Comparison of ENCODE assay signal across 8 cellular contexts in the genomic region with DNA sequence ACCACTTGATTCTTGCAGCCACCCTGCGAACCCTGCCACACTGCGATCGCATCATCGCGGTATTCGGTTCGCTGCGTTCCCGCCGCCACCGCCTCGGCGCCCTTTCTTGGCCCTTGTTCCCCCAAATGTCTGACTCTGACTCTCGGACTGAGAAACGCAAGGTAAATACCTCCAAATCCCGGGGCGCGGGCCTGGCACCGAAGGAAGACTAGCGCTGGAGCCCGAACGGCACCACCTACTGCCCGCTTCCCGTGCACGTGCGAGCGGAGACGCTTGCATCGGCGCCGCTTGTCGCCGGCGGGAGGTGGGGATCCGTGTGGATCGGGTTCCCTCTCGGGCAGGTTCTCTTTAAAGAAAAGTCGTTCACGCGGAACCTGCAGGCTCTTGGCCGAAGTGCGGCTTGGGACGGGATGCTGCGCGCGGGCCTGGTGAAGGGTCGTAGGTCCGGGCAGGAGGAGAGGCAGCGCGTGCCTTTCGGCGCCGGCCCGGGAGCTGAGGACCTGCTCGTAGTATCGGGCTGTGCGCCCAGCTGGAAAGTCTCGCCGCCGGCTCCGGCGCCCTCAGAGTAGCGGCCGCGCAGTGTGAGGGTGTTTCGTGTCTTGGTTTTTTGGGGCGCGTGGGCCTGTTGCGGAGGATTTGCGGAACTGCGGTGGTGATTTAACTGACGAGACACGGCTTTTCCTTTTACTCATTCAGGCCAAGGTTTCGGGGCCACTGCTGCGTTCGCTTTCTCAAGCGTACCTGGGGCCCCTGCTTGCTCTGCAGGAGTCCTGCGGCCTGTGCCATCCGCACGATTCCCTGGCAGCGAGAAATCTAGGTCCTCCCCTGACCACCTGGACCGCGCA. TPM values are rescaled to one million over a fixed set of nuclear protein-coding genes. Genes with fewer than 3 reads are reported as not detected.
DNase-seq lines count a peak whose midpoint lies in the region; ATAC-seq lines count a peak whose summit lies in the region.

No MANE protein-coding gene starts in this region.

- H2BK5ac ChIP-seq in mesendoderm (ENCODE audit: low read length): no peak overlapping the region

- no peak overlapping the region for H4K8ac ChIP-seq in mesendoderm (ENCODE audit: low read depth, low read length)

- H3K9me3 Mint-ChIP-seq in activated CD4-positive, alpha-beta T cell treated with anti-CD3 and anti-CD28 coated beads for 36 hours (ENCODE audit: low read depth): no peaks in the 10 kb centered on the region
- H3K9me3 Mint-ChIP-seq in stimulated activated memory B cell treated with anti-CD40 and anti-IgM and Interleukin-4, amounts not matched to agents 10 μg/mL and 1 μg/mL and 100 μg/mL, for 72 hours: no peaks in the 10 kb centered on the region

- H3K4me1 Mint-ChIP-seq in activated CD4-positive, alpha-beta T cell treated with anti-CD3 and anti-CD28 coated beads for 36 hours: peaks cover 60% of the 10 kb centered on the region
- H3K4me1 Mint-ChIP-seq in stimulated activated memory B cell treated with anti-CD40 and anti-IgM and Interleukin-4, amounts not matched to agents 10 μg/mL and 1 μg/mL and 100 μg/mL, for 72 hours: peaks cover 54% of the 10 kb centered on the region

- peak overlapping the region; percentile 86 for H3K23ac ChIP-seq in mesendoderm (ENCODE audit: low read length)

- H3K4me3 ChIP-seq in ectodermal cell (ENCODE audit: insufficient read depth, low read depth, low read length) (peak overlapping the region; percentile 88), mesendoderm (ENCODE audit: low read length) (peak overlapping the region; percentile 61)

- no peak overlapping the region for H3K18ac ChIP-seq in mesendoderm (ENCODE audit: low read length)

- no peak overlapping the region for H2BK15ac ChIP-seq in mesendoderm (replicated peaks; ENCODE audit: low read depth)

- ATAC-seq in activated CD4-positive, alpha-beta T cell treated with anti-CD3 and anti-CD28 coated beads for 36 hours: peak; percentile 4
- no peak for ATAC-seq in stimulated activated memory B cell treated with anti-CD40 and anti-IgM and Interleukin-4, amounts not matched to agents 10 μg/mL and 1 μg/mL and 100 μg/mL, for 72 hours
- ATAC-seq in HG02981 (IDR thresholded peaks at IDR 0.05; ENCODE audit: unreplicated experiment): no peak

- DNase-seq in SKM-1 treated with dmso at 0.1 percent for 144 hours (lab: John Stamatoyannopoulos, UW; ENCODE audit: unreplicated experiment) (peak; percentile 12), SKM-1 (lab: John Stamatoyannopoulos, UW; ENCODE audit: unreplicated experiment) (no peak), NCI-H1048 (lab: John Stamatoyannopoulos, UW) (peak; percentile 6), mesendoderm (peak; percentile 68)
- DNase-seq in activated CD4-positive, alpha-beta T cell treated with anti-CD3 and anti-CD28 coated beads for 36 hours: peak; percentile 72

- H2BK120ac ChIP-seq in mesendoderm (ENCODE audit: low read depth, low read length): no peak overlapping the region

- peaks cover 34% of the 10 kb centered on the region for H3K36me3 Mint-ChIP-seq in activated CD4-positive, alpha-beta T cell treated with anti-CD3 and anti-CD28 coated beads for 36 hours (ENCODE audit: low read depth)
- H3K36me3 Mint-ChIP-seq in stimulated activated memory B cell treated with anti-CD40 and anti-IgM and Interleukin-4, amounts not matched to agents 10 μg/mL and 1 μg/mL and 100 μg/mL, for 72 hours: peaks cover 40% of the 10 kb centered on the region

- intact Hi-C loops in activated CD4-positive, alpha-beta T cell treated with anti-CD3 and anti-CD28 coated beads for 36 hours (cut with DNase I, micrococcal nuclease): loop anchor here (5.0 kb wide), 2 partner anchors 46 to 444 kb away; partner anchors contain the start of gene BUB1 (in 1 of the 2)

- peak overlapping the region; percentile 90 for H3K4me3 Mint-ChIP-seq in activated CD4-positive, alpha-beta T cell treated with anti-CD3 and anti-CD28 coated beads for 36 hours
- H3K4me3 Mint-ChIP-seq in stimulated activated memory B cell treated with anti-CD40 and anti-IgM and Interleukin-4, amounts not matched to agents 10 μg/mL and 1 μg/mL and 100 μg/mL, for 72 hours: peak overlapping the region; percentile 95

- CTCF ChIA-PET in activated CD4-positive, alpha-beta T cell treated with anti-CD3 and anti-CD28 coated beads for 36 hours (lab: Charles Lee): interaction anchor here (0.6 to 1.1 kb wide), 4 partner anchors 22 to 309 kb away, joined by 3 read pairs; no protein-coding TSS in a partner anchor

- H3K27me3 Mint-ChIP-seq in activated CD4-positive, alpha-beta T cell treated with anti-CD3 and anti-CD28 coated beads for 36 hours: peaks cover 20% of the 10 kb centered on the region
- peaks cover 15% of the 10 kb centered on the region for H3K27me3 Mint-ChIP-seq in stimulated activated memory B cell treated with anti-CD40 and anti-IgM and Interleukin-4, amounts not matched to agents 10 μg/mL and 1 μg/mL and 100 μg/mL, for 72 hours

- H3K27me3 ChIP-seq in ectodermal cell (ENCODE audit: control insufficient read depth, insufficient read depth, low read length, poor library complexity, severe bottlenecking) (peaks cover 53% of the 10 kb centered on the region), mesendoderm (ENCODE audit: insufficient read depth, low read length, poor library complexity) (peaks cover 24% of the 10 kb centered on the region)

- no peak overlapping the region for H4K5ac ChIP-seq in mesendoderm (ENCODE audit: low read length)

- H2AK5ac ChIP-seq in mesendoderm (ENCODE audit: low read length): no peak overlapping the region

- H3K56ac ChIP-seq in mesendoderm (ENCODE audit: low read length): peak overlapping the region; percentile 81

- H3K27ac ChIP-seq in ectodermal cell (ENCODE audit: insufficient read depth, low read depth, low read length, poor library complexity, severe bottlenecking) (peak overlapping the region; percentile 50), mesendoderm (ENCODE audit: low read depth, low read length) (peak overlapping the region; percentile 68)

- H3K36me3 ChIP-seq in ectodermal cell (ENCODE audit: control insufficient read depth, insufficient read depth, low read length): peaks cover 11% of the 10 kb centered on the region
- H3K36me3 ChIP-seq in mesendoderm (ENCODE audit: control insufficient read depth, insufficient read depth, low read length): peaks cover 2% of the 10 kb centered on the region

- peak overlapping the region; percentile 87 for H3K9ac ChIP-seq in mesendoderm (ENCODE audit: low read length)

- peaks cover 20% of the 10 kb centered on the region for H3K4me1 ChIP-seq in ectodermal cell (ENCODE audit: control insufficient read depth, insufficient read depth, low read length)
- H3K4me1 ChIP-seq in mesendoderm (ENCODE audit: control insufficient read depth, low read depth, low read length): peaks cover 2% of the 10 kb centered on the region

- H3K4me2 ChIP-seq in mesendoderm (ENCODE audit: low read length): peak overlapping the region; percentile 99

- H3K9me3 ChIP-seq in ectodermal cell (ENCODE audit: control insufficient read depth, low read length): no peaks in the 10 kb centered on the region

- peak overlapping the region; percentile 85 for H3K27ac Mint-ChIP-seq in activated CD4-positive, alpha-beta T cell treated with anti-CD3 and anti-CD28 coated beads for 36 hours
- peak overlapping the region; percentile 91 for H3K27ac Mint-ChIP-seq in stimulated activated memory B cell treated with anti-CD40 and anti-IgM and Interleukin-4, amounts not matched to agents 10 μg/mL and 1 μg/mL and 100 μg/mL, for 72 hours

- peaks cover 1% of the 10 kb centered on the region for H3K79me2 ChIP-seq in mesendoderm (ENCODE audit: control insufficient read depth, insufficient read depth, low read length)

- H3K79me1 ChIP-seq in mesendoderm (ENCODE audit: low read length): peaks cover 3% of the 10 kb centered on the region

- no peak overlapping the region for H3K4ac ChIP-seq in mesendoderm (ENCODE audit: low read depth, low read length)

- WGBS in ectodermal cell, 2 experiments: 0% methylated on average over 83 of the region's 83 CpGs
- no CpG with 5 or more reads among the region's 83 CpGs for WGBS in mesendoderm (ENCODE audit: extremely low coverage, insufficient coverage, low lambda C conversion rate)

- POLR2A ChIA-PET in activated CD4-positive, alpha-beta T cell treated with anti-CD3 and anti-CD28 coated beads for 36 hours (lab: Charles Lee): interaction anchor here (0.6 to 1.1 kb wide), 5 partner anchors 9 to 255 kb away, joined by 3 to 4 read pairs (median 3); no protein-coding TSS in a partner anchor

RNA-seq across cellular contexts. Expression of gene BCL2L11, which starts 0.5 kb away (rescaled TPM):
- total RNA-seq in activated CD4-positive, alpha-beta T cell treated with anti-CD3 and anti-CD28 coated beads for 36 hours: 10 to 100 TPM; 18.2 to 28.6 TPM
- 31.8 TPM for polyA plus RNA-seq in ectodermal cell (2013, experiment 1 of 4)
- 35.4 TPM for polyA plus RNA-seq in ectodermal cell (2013, experiment 2 of 4)
- 32.5 TPM for polyA plus RNA-seq in ectodermal cell (2013, experiment 3 of 4)
- polyA plus RNA-seq in ectodermal cell (2013, experiment 4 of 4): 32.3 TPM
- 6.7 TPM for polyA plus RNA-seq in mesendoderm (2013, experiment 1 of 2)
- 6.9 TPM for polyA plus RNA-seq in mesendoderm (2013, experiment 2 of 2)
